10 cellular contexts compared by ENCODE assay signal in the genomic region with DNA sequence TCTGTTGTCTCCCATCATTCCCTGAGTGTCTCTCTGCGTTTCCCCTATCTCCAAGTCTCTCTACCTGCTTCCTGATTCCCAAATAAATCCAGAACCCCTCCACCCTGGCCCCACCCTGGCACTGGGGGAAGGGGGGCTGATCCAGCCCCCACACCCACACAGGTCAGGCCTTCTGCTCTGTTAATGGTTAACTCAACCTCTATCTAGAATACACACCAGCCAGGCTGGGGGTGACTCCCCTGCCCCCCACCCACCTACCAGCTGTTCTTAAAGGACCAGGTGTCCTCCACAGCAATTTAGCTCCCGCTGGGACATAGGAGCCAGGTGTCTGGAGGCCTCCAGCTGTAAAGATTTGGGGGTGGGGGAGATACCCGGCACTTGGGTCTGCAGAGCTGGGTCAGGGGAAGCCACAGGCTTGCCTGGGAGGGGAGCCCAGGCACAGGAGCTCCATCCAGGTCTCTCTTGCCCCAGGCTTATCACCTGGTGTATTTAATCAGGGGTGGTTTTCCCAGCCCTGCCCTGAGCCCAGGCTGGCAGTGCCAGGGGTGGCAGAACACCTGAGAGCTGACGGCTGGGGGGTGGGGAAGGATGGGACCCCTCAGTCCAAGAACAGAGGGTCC. TPM values are rescaled to one million over a fixed set of nuclear protein-coding genes. Genes with fewer than 3 reads are reported as not detected.
DNase-seq lines count a peak whose midpoint lies in the region; FAIRE-seq and TF ChIP-seq lines count a peak whose summit lies in the region.
"Had no signal": no experiment of that assay in that cellular context is flagged by ENCODE, and none has a peak within 500 bp of the region (broad histone marks: within the 10 kb centered on the region; RNA-seq: fewer than 3 reads in every experiment).

No MANE protein-coding gene starts in this region.

- H3K4me3 ChIP-seq in OCI-LY7 (ENCODE audit: low read depth, low read length, poor library complexity, severe bottlenecking) (peak overlapping the region; percentile 69), kidney (ENCODE audit: low read length in 2 of 2) (peak overlapping the region; percentile 58 to 70), smooth muscle cell (peak overlapping the region; percentile 27)

- no peaks in the 10 kb centered on the region for H3F3A ChIP-seq in smooth muscle cell (ENCODE audit: low read depth)

- H3K9ac ChIP-seq in kidney (ENCODE audit: low read length in 2 of 2), result peak overlapping the region; percentile 30 to 73
- no peak overlapping the region for H3K9ac ChIP-seq in smooth muscle cell (ENCODE audit: low read depth)

- 34% methylated on average over 4 of the region's 4 CpGs for WGBS in smooth muscle cell (ENCODE audit: low lambda C conversion rate)

- no peaks in the 10 kb centered on the region for H3K9me3 ChIP-seq in OCI-LY7 (ENCODE audit: low read length)
- H3K9me3 ChIP-seq in kidney (ENCODE audit: control insufficient read depth in 1 of 2, low read length in 2 of 2), result no peaks in the 10 kb centered on the region
- no peaks in the 10 kb centered on the region for H3K9me3 ChIP-seq in smooth muscle cell (replicated peaks; ENCODE audit: low read depth)

- H3K4me2 ChIP-seq in OCI-LY7 (ENCODE audit: low read length) (peak overlapping the region; percentile 88), smooth muscle cell (peak overlapping the region; percentile 81)

- H4K20me1 ChIP-seq in OCI-LY7 (ENCODE audit: insufficient read depth, low read length) (no peaks in the 10 kb centered on the region), smooth muscle cell (ENCODE audit: low read depth) (peaks cover 23% of the 10 kb centered on the region)

- POLR2A ChIA-PET in OCI-LY7 (lab: Charles Lee), result interaction anchor here (0.5 to 1.1 kb wide), 3 partner anchors 14 to 21 kb away, joined by 3 to 6 read pairs (median 3); partner anchors contain the start of genes MYPOP and SYMPK

- TF ChIP-seq CTCF in OCI-LY7 (conservative IDR thresholded peaks at IDR 0.05; ENCODE audit: low read length) (no peak), kidney (IDR thresholded peaks at IDR 0.05; ENCODE audit: borderline replicate concordance, extremely low read depth, insufficient read depth) (no peak), smooth muscle cell (IDR thresholded peaks at IDR 0.05; ENCODE audit: borderline replicate concordance, insufficient read depth, poor library complexity, severe bottlenecking) (no peak)

- H3K27ac ChIP-seq in OCI-LY7 (ENCODE audit: low read depth, low read length, poor library complexity, severe bottlenecking) (no peak overlapping the region), kidney (ENCODE audit: low read depth in 2 of 2, low read length in 2 of 2) (peak overlapping the region in 1 of 2 donors; percentile 79), smooth muscle cell (ENCODE audit: low read depth) (no peak overlapping the region)

- no peak for FAIRE-seq in kidney (lab: Jason Lieb, UNC)

- no peaks in the 10 kb centered on the region for H3K27me3 ChIP-seq in smooth muscle cell (ENCODE audit: low read depth)

- intact Hi-C loops in OCI-LY7 (cut with micrococcal nuclease; ENCODE audit: unreplicated experiment), result loop anchor here (10.0 kb wide), 1 partner anchor 177 kb away; no protein-coding TSS in a partner anchor
- intact Hi-C loops in kidney (cut with DNase I), result no loop called here

- no TSS peak for BruUV-seq in OCI-LY7 (replicated peaks; lab: Mats Ljungman, UMichigan)

- peak; percentile 71 to 87 for DNase-seq in NCI-H2081 (lab: John Stamatoyannopoulos, UW)
- no peak for DNase-seq in NCI-H2081 treated with DMSO at 0.1 percent for 48 hours (lab: John Stamatoyannopoulos, UW)
- peak; percentile 30 for DNase-seq in OCI-LY7 (ENCODE audit: low spot score)
- DNase-seq in kidney, result no peak
- no peak for DNase-seq in smooth muscle cell (lab: John Stamatoyannopoulos, UW; ENCODE audit: unreplicated experiment)
- no peak for DNase-seq in AML-193 (lab: John Stamatoyannopoulos, UW)
- no peak for DNase-seq in NCI-H2227 treated with DMSO at 0.1 percent for 48 hours (lab: John Stamatoyannopoulos, UW)
- no peak for DNase-seq in GDM1 (lab: John Stamatoyannopoulos, UW)
- DNase-seq: activated naive CD4-positive, alpha-beta T cell treated with Interleukin-2 at 50 U/mL for 16 hours had no signal

- H3K36me3 ChIP-seq in OCI-LY7 (ENCODE audit: insufficient read depth, low read length), result peaks cover 13% of the 10 kb centered on the region; the same call in 1 of the 2 replicates
- no peaks in the 10 kb centered on the region for H3K36me3 ChIP-seq in kidney (ENCODE audit: control insufficient read depth in 1 of 2, insufficient read depth in 2 of 2, low read length in 2 of 2)
- no peaks in the 10 kb centered on the region for H3K36me3 ChIP-seq in smooth muscle cell (ENCODE audit: low read depth)

- H3K79me2 ChIP-seq in OCI-LY7 (ENCODE audit: insufficient read depth, low read depth, low read length) (peaks cover 18% of the 10 kb centered on the region; the same call in 1 of the 2 replicates), smooth muscle cell (ENCODE audit: low read depth) (peaks cover 18% of the 10 kb centered on the region)

- H3K9me2 ChIP-seq in OCI-LY7 (ENCODE audit: insufficient read depth, low read length), result no peaks in the 10 kb centered on the region

- H3K4me1 ChIP-seq in OCI-LY7 (ENCODE audit: insufficient read depth, low read length, poor library complexity, severe bottlenecking) (peaks cover 38% of the 10 kb centered on the region), kidney (ENCODE audit: control insufficient read depth in 1 of 2, insufficient read depth in 1 of 2, low read depth in 1 of 2, low read length in 2 of 2) (peaks cover 11 to 35% of the 10 kb centered on the region in 2 donors), smooth muscle cell (ENCODE audit: low read depth) (peaks cover 18% of the 10 kb centered on the region)

- CTCF ChIA-PET in OCI-LY7 (lab: Charles Lee; ENCODE audit: unreplicated experiment), result interaction anchor here (1.1 kb wide), 1 partner anchor 19 kb away, joined by 4 read pairs; the partner anchor contains the start of gene SYMPK

- no peak overlapping the region for H2AFZ ChIP-seq in OCI-LY7 (ENCODE audit: low read length)
- no peak overlapping the region for H2AFZ ChIP-seq in smooth muscle cell (ENCODE audit: low read depth)

RNA-seq across cellular contexts. Expression of gene IRF2BP1, which starts 3.9 kb away (rescaled TPM):
- total RNA-seq in OCI-LY7 (2014; rRNA removed; shearing (Covaris generic)), result 47.4 and 53.5 TPM in 2 replicates
- total RNA-seq in OCI-LY7 (2022) (25.4 and 30.9 TPM in 2 replicates), kidney (23.2 TPM), smooth muscle cell (10.4 and 19.0 TPM in 2 replicates)
- polyA plus RNA-seq in kidney (ENCODE audit: insufficient read depth, low read depth, low replicate concordance) (18.2 TPM), smooth muscle cell (11.2 and 12.9 TPM in 2 replicates)

RNA-seq across cellular contexts. Expression of gene FOXA3, which starts 17.9 kb away (rescaled TPM):
- total RNA-seq in OCI-LY7 (2014; rRNA removed; shearing (Covaris generic)), result not detected in 2 replicates
- total RNA-seq in OCI-LY7 (2022), result 0.57 TPM in 1 of 2 replicates, not detected in the other
- total RNA-seq in kidney, result 3.7 TPM
- 1.8 TPM for polyA plus RNA-seq in kidney (ENCODE audit: insufficient read depth, low read depth, low replicate concordance)
- total RNA-seq in smooth muscle cell, result 0.13 and 0.76 TPM in 2 replicates
- polyA plus RNA-seq in smooth muscle cell, result 0.50 and 0.65 TPM in 2 replicates
- total RNA-seq: A673 had no signal

RNA-seq across cellular contexts. Expression of gene SYMPK, which starts 19.1 kb away (rescaled TPM):
- total RNA-seq in OCI-LY7 (2014; rRNA removed; shearing (Covaris generic)), result 84.4 and 116 TPM in 2 replicates
- total RNA-seq in OCI-LY7 (2022) (118 and 133 TPM in 2 replicates), kidney (77.4 TPM), smooth muscle cell (30.9 and 33.3 TPM in 2 replicates)
- polyA plus RNA-seq in kidney (ENCODE audit: insufficient read depth, low read depth, low replicate concordance) (61.5 TPM), smooth muscle cell (28.6 and 34.1 TPM in 2 replicates)

RNA-seq across cellular contexts. Expression of gene MYPOP, which starts 20.4 kb away (rescaled TPM):
- 5.2 and 5.3 TPM in 2 replicates for total RNA-seq in OCI-LY7 (2014; rRNA removed; shearing (Covaris generic))
- total RNA-seq in OCI-LY7 (2022) (15.6 and 16.1 TPM in 2 replicates), kidney (6.7 TPM), smooth muscle cell (1.6 and 3.9 TPM in 2 replicates)
- polyA plus RNA-seq in kidney (ENCODE audit: insufficient read depth, low read depth, low replicate concordance) (11.7 TPM), smooth muscle cell (2.1 and 3.5 TPM in 2 replicates)

RNA-seq across cellular contexts. Expression of gene NANOS2, which starts 32.6 kb away (rescaled TPM):
- total RNA-seq in OCI-LY7 (2014; rRNA removed; shearing (Covaris generic)), result not detected in 2 replicates
- total RNA-seq in OCI-LY7 (2022), result not detected in 2 replicates
- total RNA-seq in kidney, result not detected
- polyA plus RNA-seq in kidney (ENCODE audit: insufficient read depth, low read depth, low replicate concordance), result not detected
- total RNA-seq in smooth muscle cell, result not detected in 2 replicates
- polyA plus RNA-seq in smooth muscle cell, result not detected in 2 replicates
- total RNA-seq: A673 had no signal

Comparison
In these comparisons a context has a peak if more than half of its experiments do, and no peak if none do; other contexts are left out.
1. DNase-seq: peak in NCI-H2081 (2 of 2) and OCI-LY7 (single experiment); none in NCI-H2081 treated with DMSO at 0.1 percent for 48 hours (single experiment), kidney (single experiment), smooth muscle cell (single experiment), AML-193 (0 of 2), NCI-H2227 treated with DMSO at 0.1 percent for 48 hours (single experiment) and GDM1 (single experiment).
2. Peak in every context shown above with its lines, with median percentiles within 50 percentile points of each other: H3K4me3 ChIP-seq.